In genomic region chr5:107773479-107773878, GRCh38 we compare ENCODE assay signal across 19 cellular contexts.
"Had no signal": no experiment of that assay in that cellular context is flagged by ENCODE, and none has a peak within 500 bp of the region (broad histone marks: within the 10 kb centered on the region; RNA-seq: fewer than 3 reads in every experiment).

No MANE protein-coding gene starts in this region.

- H3K27ac ChIP-seq: HL-60, KMS-11, RWPE1 had no signal

- H3K9ac ChIP-seq: KMS-11 had no signal

- H3K4me2 ChIP-seq: KMS-11 had no signal

- DNase-seq: Kasumi-1; MM.1S; NCI-H1048; NCI-H1105; NCI-H1694; NCI-H2029 treated with DMSO at 0.1 percent for 48 hours; NCI-H2171 treated with DMSO at 0.1 percent for 48 hours; NCI-H446 treated with DMSO at 0.1 percent for 48 hours; NCI-H510A treated with DMSO at 0.1 percent for 48 hours; NCI-H82; NK-92 treated with Interleukin-12 subunit alpha and Interleukin-12 subunit beta, amount 100 ng/mL, for 24 hours; PC-3; SHP77 had no signal

- ATAC-seq: Panc1, PC-3, SK-N-SH treated with all-trans-retinoic acid at 6 μM for 48 hours had no signal

- FAIRE-seq: HTR-8/SVneo had no signal
